8 cellular contexts compared by ENCODE assay signal in genomic region chr18:26460449-26461091, GRCh38.
DNase-seq lines count a peak whose midpoint lies in the region; ATAC-seq and TF ChIP-seq lines count a peak whose summit lies in the region.

No MANE protein-coding gene starts in this region.

- DNase-seq in NCI-H69 (lab: John Stamatoyannopoulos, UW) (peak; percentile 49), mesothelial cell of epicardium (ENCODE audit: low spot score in 2 of 2, unreplicated experiment in 2 of 2) (no peak), AG20443 (ENCODE audit: low spot score) (no peak), GDM1 (lab: John Stamatoyannopoulos, UW) (no peak), neuronal stem cell (ENCODE audit: low spot score) (no peak), islet precursor cell (no peak)

- no peak for TF ChIP-seq CTCF in mesothelial cell of epicardium (IDR thresholded peaks at IDR 0.05; ENCODE audit: unreplicated experiment)

- H3K27me3 ChIP-seq in neuronal stem cell (ENCODE audit: control insufficient read depth in 3 of 3, insufficient read depth in 3 of 3, low read depth in 1 of 3, low read length in 3 of 3): no peaks in the 10 kb centered on the region

- H3K36me3 ChIP-seq in neuronal stem cell (replicated peaks in 1 of 2; ENCODE audit: control insufficient read depth in 2 of 2, insufficient read depth in 2 of 2, low read length in 2 of 2): peaks cover 6 to 76% of the 10 kb centered on the region in 2 donors

- H3K27ac Mint-ChIP-seq in mesothelial cell of epicardium: peak overlapping the region; percentile 0

- H2BK120ac ChIP-seq in neuronal stem cell (ENCODE audit: low read depth, low read length): no peak overlapping the region

- WGBS in neuronal stem cell (ENCODE audit: extremely low coverage in 2 of 2, insufficient read length in 2 of 2, insufficient replicate concordance in 1 of 2), 2 donors: no CpG with 5 or more reads among the region's 4 CpGs

- no peak overlapping the region for H2AFZ ChIP-seq in neuronal stem cell (ENCODE audit: low read length)

- no peak overlapping the region for H3K23ac ChIP-seq in neuronal stem cell (ENCODE audit: low read depth, low read length, poor library complexity)

- H3K4me2 ChIP-seq in neuronal stem cell (ENCODE audit: insufficient read depth, low read length, poor library complexity, severe bottlenecking): no peak overlapping the region

- H3K4me1 ChIP-seq in neuronal stem cell (ENCODE audit: control insufficient read depth in 2 of 2, insufficient read depth in 1 of 2, low read depth in 1 of 2, low read length in 2 of 2): peaks cover 0 to 6% of the 10 kb centered on the region in 2 donors

- no peak overlapping the region for H3K27ac ChIP-seq in neuronal stem cell (replicated peaks; ENCODE audit: low read length)

- no peak overlapping the region for H2BK12ac ChIP-seq in neuronal stem cell (ENCODE audit: low read length)

- H2AK5ac ChIP-seq in neuronal stem cell (ENCODE audit: low read depth, low read length): no peak overlapping the region

- H3K4me3 Mint-ChIP-seq in mesothelial cell of epicardium: no peak overlapping the region

- H3K9me3 ChIP-seq in neuronal stem cell (replicated peaks in 1 of 2; ENCODE audit: control insufficient read depth in 2 of 2, insufficient read depth in 1 of 2, low read depth in 1 of 2, low read length in 2 of 2): no peaks in the 10 kb centered on the region

- no peak overlapping the region for H3K18ac ChIP-seq in neuronal stem cell (ENCODE audit: low read length)

- H3K4me3 ChIP-seq in neuronal stem cell (ENCODE audit: low read length in 2 of 2): no peak overlapping the region

- peak; percentile 81 for ATAC-seq in GM19035 (IDR thresholded peaks at IDR 0.05; ENCODE audit: unreplicated experiment)
- ATAC-seq in HG02970 (IDR thresholded peaks at IDR 0.05; ENCODE audit: low FRiP score, unreplicated experiment): peak; percentile 75

- H3K36me3 Mint-ChIP-seq in mesothelial cell of epicardium: peaks cover 26% of the 10 kb centered on the region

- no peak overlapping the region for H4K91ac ChIP-seq in neuronal stem cell (ENCODE audit: low read depth, low read length, poor library complexity)

- no peak overlapping the region for H4K8ac ChIP-seq in neuronal stem cell (ENCODE audit: low read depth, low read length)

- H3K14ac ChIP-seq in neuronal stem cell (ENCODE audit: low read length): no peak overlapping the region

- no peak overlapping the region for H3K9ac ChIP-seq in neuronal stem cell (ENCODE audit: low read depth, low read length, poor library complexity)

- no peaks in the 10 kb centered on the region for H3K9me3 Mint-ChIP-seq in mesothelial cell of epicardium

- H2BK5ac ChIP-seq in neuronal stem cell (ENCODE audit: low read length): no peak overlapping the region

- H3K4me1 Mint-ChIP-seq in mesothelial cell of epicardium: peaks cover 11% of the 10 kb centered on the region

- no peaks in the 10 kb centered on the region for H3K79me1 ChIP-seq in neuronal stem cell (ENCODE audit: low read depth, low read length)

- no peak overlapping the region for H2BK15ac ChIP-seq in neuronal stem cell (ENCODE audit: low read length)

- no peak overlapping the region for H3K4ac ChIP-seq in neuronal stem cell (ENCODE audit: low read length)

- no peaks in the 10 kb centered on the region for H3K27me3 Mint-ChIP-seq in mesothelial cell of epicardium (ENCODE audit: low read depth)
